ENCODE assay signal across 10 cellular contexts in genomic region chr19:11538232-11539036, GRCh38. TPM values are rescaled to one million over a fixed set of nuclear protein-coding genes. Genes with fewer than 3 reads are reported as not detected.
A peak's percentile ranks its signal among the peaks of the same experiment; 100 is the strongest.
DNase-seq lines count a peak whose midpoint lies in the region; ATAC-seq and TF ChIP-seq lines count a peak whose summit lies in the region.
"Had no signal": no experiment of that assay in that cellular context is flagged by ENCODE, and none has a peak within 500 bp of the region (broad histone marks: within the 10 kb centered on the region; RNA-seq: fewer than 3 reads in every experiment).

TSS of gene CNN1 (plus strand) at chr19:11538851. CDS start at chr19:11538928, 77 bp downstream.

- H3K9me3 ChIP-seq in esophagus (ENCODE audit: control insufficient read depth in 2 of 2, insufficient read depth in 1 of 2, low read depth in 1 of 2, low read length in 1 of 2), result no peaks in the 10 kb centered on the region
- no peaks in the 10 kb centered on the region for H3K9me3 ChIP-seq in mesodermal cell (ENCODE audit: control insufficient read depth, low read length)
- H3K9me3 ChIP-seq in uterus, result no peaks in the 10 kb centered on the region

- H3K36me3 ChIP-seq in esophagus (ENCODE audit: control insufficient read depth in 2 of 2, insufficient read depth in 2 of 2, low read length in 1 of 2), result no peaks in the 10 kb centered on the region
- H3K36me3 ChIP-seq in mesodermal cell (ENCODE audit: control insufficient read depth, insufficient read depth, low read length), result no peaks in the 10 kb centered on the region
- no peaks in the 10 kb centered on the region for H3K36me3 ChIP-seq in uterus

- H3K27ac ChIP-seq in esophagus (ENCODE audit: low read depth in 2 of 2, low read length in 1 of 2) (peak within 1 kb of the TSS; percentile 80 to 89), mesodermal cell (ENCODE audit: low read depth, low read length, severe bottlenecking) (peak within 1 kb of the TSS; percentile 89), uterus (peak within 1 kb of the TSS; percentile 98 to 100)

- H3K4me1 ChIP-seq in esophagus (ENCODE audit: control insufficient read depth in 2 of 2, insufficient read depth in 2 of 2, low read length in 1 of 2) (no peaks in the 10 kb centered on the region), mesodermal cell (ENCODE audit: control insufficient read depth, insufficient read depth, low read length, poor library complexity, severe bottlenecking) (peaks cover 11% of the 10 kb centered on the region), uterus (no peaks in the 10 kb centered on the region)

- intact Hi-C loops in uterus (cut with DNase I; ENCODE audit: low total_unique reads), result no loop called here

- WGBS in esophagus, 2 donors, result 25% methylated on average over 20 to 21 of the region's 21 CpGs
- WGBS in mesodermal cell (ENCODE audit: insufficient coverage in 2 of 2), 2 experiments, result 19% methylated on average over 12 to 16 of the region's 21 CpGs

- no peaks in the 10 kb centered on the region for H3K27me3 ChIP-seq in esophagus (ENCODE audit: control insufficient read depth in 1 of 2, insufficient read depth in 2 of 2, low read length in 2 of 2)
- H3K27me3 ChIP-seq in uterus, result no peaks in the 10 kb centered on the region

- peak; percentile 24 for DNase-seq in NCI-H82 (lab: John Stamatoyannopoulos, UW)
- DNase-seq in NCI-H82 treated with DMSO at 0.1 percent for 48 hours (lab: John Stamatoyannopoulos, UW; ENCODE audit: unreplicated experiment), result no peak
- DNase-seq in uterus, result peak; percentile 94 to 97
- DNase-seq in UCSD-AML1 (lab: John Stamatoyannopoulos, UW; ENCODE audit: unreplicated experiment), result no peak
- DNase-seq in pons (ENCODE audit: low spot score), result no peak
- DNase-seq: amygdala, NCI-H446 had no signal

- peak in 1 of 4 experiments; percentile 4 for TF ChIP-seq CTCF in uterus (IDR thresholded peaks at IDR 0.05)

- H3K4me3 ChIP-seq in esophagus (ENCODE audit: low read depth in 1 of 2, low read length in 2 of 2) (peak within 1 kb of the TSS; percentile 34 to 41), mesodermal cell (ENCODE audit: extremely low read depth, insufficient read depth, low read length, poor library complexity, severe bottlenecking) (peak within 1 kb of the TSS; percentile 45), uterus (peak within 1 kb of the TSS; percentile 50 to 94)

- no peak for ATAC-seq in HG03039 (IDR thresholded peaks at IDR 0.05; ENCODE audit: unreplicated experiment)

- peak; percentile 95 to 96 for TF ChIP-seq POLR2A in uterus (IDR thresholded peaks at IDR 0.05)

RNA-seq across cellular contexts. Expression of gene CNN1, which starts in this region (rescaled TPM):
- polyA plus RNA-seq in esophagus, result 100 to 1,000 TPM in 1 of 2 donors, 10 to 100 TPM in 1; 85.0 to 234 TPM
- 64.8 TPM for polyA plus RNA-seq in mesodermal cell (2013, experiment 1 of 2)
- 47.5 TPM for polyA plus RNA-seq in mesodermal cell (2013, experiment 2 of 2)
- total RNA-seq in uterus, result 1,000 to 10,000 TPM in 1 of 4 donors, 100 to 1,000 TPM in 3; 267 to 1,727 (median 599) TPM

Comparison
In these comparisons a context has a peak if more than half of its experiments do, and no peak if none do; other contexts are left out.
1. DNase-seq: peak in NCI-H82 (single experiment) and uterus (2 of 2); none in NCI-H82 treated with DMSO at 0.1 percent for 48 hours (single experiment), UCSD-AML1 (single experiment) and pons (single experiment).
2. Peak in every context shown above with its lines, with median percentiles within 50 percentile points of each other: H3K27ac ChIP-seq and H3K4me3 ChIP-seq.